ENCODE assay signal across 8 cellular contexts in the genomic region with DNA sequence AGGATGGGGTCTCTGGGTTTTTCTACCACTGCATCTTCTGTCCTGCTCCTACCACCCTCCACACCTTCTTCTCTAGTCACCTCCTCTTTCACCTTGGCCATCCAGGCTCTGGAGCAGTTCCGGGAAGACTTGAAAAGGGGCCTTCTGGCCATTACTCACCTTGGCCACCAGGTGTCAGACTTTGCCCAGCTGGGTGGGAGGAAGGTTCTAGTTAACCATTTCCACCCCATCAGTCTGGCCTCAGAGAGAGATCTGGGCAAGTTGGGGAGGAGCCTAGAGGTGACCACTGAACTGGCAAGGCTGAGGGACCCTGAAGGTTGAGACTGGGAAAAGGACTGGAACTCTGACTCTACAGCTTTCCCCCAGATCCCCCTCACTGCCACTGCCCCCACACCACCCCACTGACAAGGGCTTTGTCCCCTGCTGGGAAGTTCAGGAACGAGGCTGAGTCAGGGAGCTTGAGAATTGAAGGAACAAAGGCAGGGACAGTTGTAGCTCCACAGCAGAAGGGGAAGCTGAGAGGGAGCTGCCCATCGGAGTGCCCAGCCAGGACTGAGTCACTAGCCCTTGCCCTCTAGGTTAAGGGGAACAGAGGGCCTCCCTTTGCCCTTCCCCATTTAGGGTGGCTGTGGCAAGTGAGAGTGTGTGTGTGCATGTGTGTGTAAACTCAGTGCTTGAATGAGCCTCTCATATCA. TPM values are rescaled to one million over a fixed set of nuclear protein-coding genes. Genes with fewer than 3 reads are reported as not detected.
DNase-seq lines count a peak whose midpoint lies in the region; ATAC-seq and TF ChIP-seq lines count a peak whose summit lies in the region.

No MANE protein-coding gene starts in this region.

- peak overlapping the region; percentile 91 for H3K4me2 ChIP-seq in OCI-LY1 (ENCODE audit: low read length)

- H2AFZ ChIP-seq in OCI-LY1 (ENCODE audit: low read length): no peak overlapping the region

- no peaks in the 10 kb centered on the region for H3K9me3 Mint-ChIP-seq in naive B cell

- H3K27ac ChIP-seq in HL-60 (replicated peaks) (peak overlapping the region; percentile 84), OCI-LY1 (ENCODE audit: low read depth, low read length, poor library complexity, severe bottlenecking) (peak overlapping the region; percentile 98), subcutaneous abdominal adipose tissue (ENCODE audit: low read depth, low read length) (peak overlapping the region; percentile 97)

- H3K4me3 Mint-ChIP-seq in naive B cell: peak overlapping the region; percentile 1 to 87 (median 80)

- H3K9ac ChIP-seq in OCI-LY1 (ENCODE audit: low read length) (peak overlapping the region; percentile 77), subcutaneous abdominal adipose tissue (ENCODE audit: low read length in 5 of 5) (peak overlapping the region in 2 of 5 donors; percentile 51 to 61)

- H3K9me3 ChIP-seq in OCI-LY1 (ENCODE audit: low read length): no peaks in the 10 kb centered on the region
- no peaks in the 10 kb centered on the region for H3K9me3 ChIP-seq in subcutaneous abdominal adipose tissue (ENCODE audit: control insufficient read depth in 5 of 5, low read length in 5 of 5)

- DNase-seq in CMK (ENCODE audit: low read depth) (peak; percentile 76), HL-60 (ENCODE audit: low read depth in 1 of 2, low spot score in 1 of 2) (peak; percentile 84 to 89), activated T-cell treated with anti-CD3 and anti-CD28 coated beads for 48 hours (ENCODE audit: low read depth) (peak; percentile 62), naive B cell (peak; percentile 66), occipital lobe (lab: John Stamatoyannopoulos, UW) (no peak)

- H3K36me3 Mint-ChIP-seq in naive B cell: no peaks in the 10 kb centered on the region

- peak overlapping the region; percentile 24 to 95 (median 91) for H3K27ac Mint-ChIP-seq in naive B cell

- H3K27me3 Mint-ChIP-seq in naive B cell: no peaks in the 10 kb centered on the region

- H3K4me3 ChIP-seq in HL-60 (replicated peaks; ENCODE audit: insufficient read depth, low read length): no peak overlapping the region
- H3K4me3 ChIP-seq in OCI-LY1 (ENCODE audit: low read depth, low read length, poor library complexity, severe bottlenecking): peak overlapping the region; percentile 47
- H3K4me3 ChIP-seq in subcutaneous abdominal adipose tissue (ENCODE audit: low read depth in 1 of 5, low read length in 5 of 5): no peak overlapping the region

- TF ChIP-seq CTCF in HL-60 (IDR thresholded peaks at IDR 0.05; ENCODE audit: insufficient read depth, low read length) (peak; percentile 93), OCI-LY1 (IDR thresholded peaks at IDR 0.05; ENCODE audit: low read length) (peak; percentile 98)

- peak; percentile 36 for ATAC-seq in esophagus mucosa
- ATAC-seq in naive B cell (ENCODE audit: low read depth in 2 of 2): no peak

- H3K79me2 ChIP-seq in OCI-LY1 (ENCODE audit: insufficient read depth, low read length): no peaks in the 10 kb centered on the region

- no peaks in the 10 kb centered on the region for H3K9me2 ChIP-seq in OCI-LY1 (ENCODE audit: low read depth, low read length)

- H3K4me1 ChIP-seq in OCI-LY1 (ENCODE audit: insufficient read depth, low read length, severe bottlenecking) (peaks cover 42% of the 10 kb centered on the region), subcutaneous abdominal adipose tissue (ENCODE audit: control insufficient read depth in 5 of 5, insufficient read depth in 5 of 5, low read length in 5 of 5) (peaks cover 11 to 57% (median 52%) of the 10 kb centered on the region in 5 donors)

- H3K36me3 ChIP-seq in OCI-LY1 (ENCODE audit: insufficient read depth, low read length): no peaks in the 10 kb centered on the region
- no peaks in the 10 kb centered on the region for H3K36me3 ChIP-seq in subcutaneous abdominal adipose tissue (ENCODE audit: control insufficient read depth in 5 of 5, insufficient read depth in 5 of 5, low read length in 5 of 5)

- peaks cover 62 to 75% (median 74%) of the 10 kb centered on the region in 3 donors for H3K4me1 Mint-ChIP-seq in naive B cell

- H3K27me3 ChIP-seq in HL-60 (ENCODE audit: insufficient read depth, poor library complexity, severe bottlenecking): no peaks in the 10 kb centered on the region
- no peaks in the 10 kb centered on the region for H3K27me3 ChIP-seq in OCI-LY1 (ENCODE audit: insufficient read depth, low read length)
- no peaks in the 10 kb centered on the region for H3K27me3 ChIP-seq in subcutaneous abdominal adipose tissue (ENCODE audit: control insufficient read depth in 5 of 5, insufficient read depth in 4 of 5, low read length in 5 of 5)

- H3F3A ChIP-seq in OCI-LY1 (ENCODE audit: insufficient read depth, low read length): no peaks in the 10 kb centered on the region

- H4K20me1 ChIP-seq in OCI-LY1 (ENCODE audit: insufficient read depth, low read length): no peaks in the 10 kb centered on the region

RNA-seq across cellular contexts. Expression of a gene that starts 3.7 kb away (rescaled TPM):
- total RNA-seq in esophagus mucosa (61.7 TPM), occipital lobe (3.6 TPM)
- polyA plus RNA-seq in naive B cell (ENCODE audit: low read depth in 6 of 6): 100 to 1,000 TPM; 340 to 535 (median 458) TPM

RNA-seq across cellular contexts. Expression of a gene that starts 16.4 kb away (rescaled TPM):
- total RNA-seq in esophagus mucosa: 1.6 TPM
- 10 to 100 TPM in 1 of 6 donors, 1 to 10 TPM in 5; 5.3 to 10.4 (median 7.7) TPM for polyA plus RNA-seq in naive B cell (ENCODE audit: low read depth in 6 of 6)
- not detected for total RNA-seq in occipital lobe

RNA-seq across cellular contexts. Expression of a gene that starts 34.8 kb away (rescaled TPM):
- 15.3 TPM for total RNA-seq in esophagus mucosa
- polyA plus RNA-seq in naive B cell (ENCODE audit: low read depth in 6 of 6): 10 to 100 TPM in 4 of 6 donors, 1 to 10 TPM in 2; 6.7 to 17.5 (median 11.0) TPM
- total RNA-seq in occipital lobe: 14.0 TPM

RNA-seq across cellular contexts. Expression of a gene that starts 44.6 kb away (rescaled TPM):
- 188 TPM for total RNA-seq in esophagus mucosa
- 100 to 1,000 TPM; 492 to 795 (median 530) TPM for polyA plus RNA-seq in naive B cell (ENCODE audit: low read depth in 6 of 6)
- total RNA-seq in occipital lobe: 53.5 TPM

RNA-seq across cellular contexts. Expression of a gene that starts 46.9 kb away (rescaled TPM):
- total RNA-seq in esophagus mucosa: 1.5 TPM
- polyA plus RNA-seq in naive B cell (ENCODE audit: low read depth in 6 of 6): 100 to 1,000 TPM; 190 to 304 (median 239) TPM
- total RNA-seq in occipital lobe: 0.16 TPM

Comparison
In these comparisons a context has a peak if more than half of its experiments do, and no peak if none do; other contexts are left out.
1. RNA of a gene that starts 3.7 kb away (total RNA-seq): 61.7 TPM in esophagus mucosa (single experiment); 3.6 TPM in occipital lobe (single experiment); every median in the first group is over 10 times any median in the second.
2. Peak in every context shown above with its lines, with median percentiles within 50 percentile points of each other: H3K27ac ChIP-seq.